ENCODE assay signal across 24 cellular contexts in the genomic region with DNA sequence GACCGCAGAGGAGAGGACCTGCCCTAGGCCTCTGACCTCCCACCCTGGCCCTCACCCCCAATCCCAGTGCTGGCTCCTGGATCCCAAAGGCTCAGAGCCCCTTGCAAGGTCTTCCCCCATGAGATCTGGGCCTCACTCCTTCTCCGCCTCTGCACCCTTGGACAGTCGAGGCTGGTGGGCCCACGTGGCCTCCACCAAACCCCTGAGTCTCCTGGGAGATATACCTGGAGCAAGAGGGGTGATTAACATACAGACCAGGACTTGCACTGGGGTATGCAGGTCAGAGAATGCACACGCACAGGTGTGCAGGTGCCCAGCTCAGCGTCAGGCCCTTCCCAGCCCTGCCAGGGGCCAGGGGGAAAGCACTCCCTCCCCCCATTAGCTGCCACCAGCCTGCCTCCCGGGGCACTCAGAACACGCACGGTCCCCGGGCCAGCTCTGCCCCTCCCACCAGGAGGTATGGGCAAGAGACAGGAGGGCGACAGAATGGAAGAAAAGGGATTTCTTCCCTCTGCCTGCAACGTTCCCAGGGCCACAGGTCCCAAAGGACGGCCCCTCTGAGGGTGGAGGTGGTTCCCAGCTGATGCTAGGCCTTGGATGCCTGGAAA. TPM values are rescaled to one million over a fixed set of nuclear protein-coding genes. Genes with fewer than 3 reads are reported as not detected.
DNase-seq lines count a peak whose midpoint lies in the region; ATAC-seq, FAIRE-seq and TF ChIP-seq lines count a peak whose summit lies in the region.
"Had no signal": no experiment of that assay in that cellular context is flagged by ENCODE, and none has a peak within 500 bp of the region (broad histone marks: within the 10 kb centered on the region; RNA-seq: fewer than 3 reads in every experiment).

No MANE protein-coding gene starts in this region.

- CTCF ChIA-PET in K562 (lab: Yijun Ruan, JAX; ENCODE audit: low intra/inter-chr PET ratio), result no interaction called here

- H3K4ac ChIP-seq in neuronal stem cell (ENCODE audit: low read length), result no peak overlapping the region

- no peak overlapping the region for H2BK12ac ChIP-seq in neuronal stem cell (ENCODE audit: low read length)

- H3K79me1 ChIP-seq in neuronal stem cell (ENCODE audit: low read depth, low read length), result no peaks in the 10 kb centered on the region

- H3K14ac ChIP-seq in neuronal stem cell (ENCODE audit: low read length), result peak overlapping the region; percentile 31

- H4K8ac ChIP-seq in neuronal stem cell (ENCODE audit: low read depth, low read length), result no peak overlapping the region

- H3K23ac ChIP-seq in neuronal stem cell (ENCODE audit: low read depth, low read length, poor library complexity), result peak overlapping the region; percentile 57

- no peak overlapping the region for H2BK5ac ChIP-seq in neuronal stem cell (ENCODE audit: low read length)

- ATAC-seq in right cardiac atrium (no peak), left cardiac atrium (no peak), K562 (no peak), GM21360 (IDR thresholded peaks at IDR 0.05; ENCODE audit: unreplicated experiment) (no peak)
- ATAC-seq: SK-N-SH treated with all-trans-retinoic acid at 6 μM for 48 hours had no signal

- H3K79me2 ChIP-seq in K562 (ENCODE audit: control insufficient read depth, insufficient read depth, low read length), result no peaks in the 10 kb centered on the region

- no peak for FAIRE-seq in K562 (lab: Jason Lieb, UNC)

- H3K9ac ChIP-seq in K562 (ENCODE audit: insufficient read depth in 1 of 2, low read depth in 2 of 2, low read length in 2 of 2) (peak overlapping the region in 1 of 2 experiments; percentile 4; a peak in 1 of 4 replicates), neuronal stem cell (ENCODE audit: low read depth, low read length, poor library complexity) (peak overlapping the region; percentile 37)
- H3K9ac ChIP-seq: BLaER1 had no signal

- no peak for TF ChIP-seq RAD21 in K562 (CRISPR knock-in tag; conservative IDR thresholded peaks at IDR 0.05 in 1 of 2, IDR thresholded peaks at IDR 0.05 in 1 of 2)

- H2AFZ ChIP-seq in K562 (ENCODE audit: low read depth, low read length) (no peak overlapping the region), neuronal stem cell (ENCODE audit: low read length) (no peak overlapping the region)
- H2AFZ ChIP-seq: PC-9 had no signal

- no peak for TF ChIP-seq CTCF in K562 (IDR thresholded peaks at IDR 0.05 in 2 of 3, conservative IDR thresholded peaks at IDR 0.05 in 1 of 3; ENCODE audit: insufficient read depth in 2 of 3, low read depth in 1 of 3, low read length in 3 of 3)

- H3K9me1 ChIP-seq in K562 (ENCODE audit: control insufficient read depth, insufficient read depth, low read length), result no peaks in the 10 kb centered on the region

- POLR2A ChIA-PET in K562 (lab: Yijun Ruan, JAX), result interaction anchor here (0.9 kb wide), 1 partner anchor 17 kb away, joined by 3 read pairs; no protein-coding TSS in a partner anchor

- H3K4me2 ChIP-seq in K562 (ENCODE audit: insufficient read depth, low read length) (no peak overlapping the region), neuronal stem cell (ENCODE audit: insufficient read depth, low read length, poor library complexity, severe bottlenecking) (no peak overlapping the region)
- H3K4me2 ChIP-seq: BLaER1, PC-9 had no signal

- H3K36me3 ChIP-seq in K562 (ENCODE audit: control insufficient read depth, insufficient read depth, low read length) (no peaks in the 10 kb centered on the region), neuronal stem cell (replicated peaks in 1 of 2; ENCODE audit: control insufficient read depth in 2 of 2, insufficient read depth in 2 of 2, low read length in 2 of 2) (no peaks in the 10 kb centered on the region)
- H3K36me3 ChIP-seq: BLaER1, MG63 had no signal

- H2BK15ac ChIP-seq in neuronal stem cell (ENCODE audit: low read length), result peak overlapping the region; percentile 14

- DNase-seq in right cardiac atrium (peak in 2 of 3 donors; percentile 16 to 41), left cardiac atrium (no peak), K562 (ENCODE audit: extremely low read depth in 1 of 4, low spot score in 3 of 4) (no peak), neuronal stem cell (ENCODE audit: low spot score) (no peak), occipital lobe (lab: John Stamatoyannopoulos, UW) (no peak), AML-193 (lab: John Stamatoyannopoulos, UW) (no peak)
- DNase-seq: CD4-positive, alpha-beta T cell; DMS 273 treated with DMSO at 0.1 percent for 48 hours; DMS79 treated with DMSO at 0.1 percent for 48 hours; MG63; NCI-H1048; NCI-H1436; NCI-H187 treated with DMSO at 0.1 percent for 48 hours; NCI-H2107; NCI-H446 treated with DMSO at 0.1 percent for 48 hours; PC-9 had no signal

- intact Hi-C loops in right cardiac atrium (cut with DNase I) (no loop called here), left cardiac atrium (cut with DNase I) (no loop called here), K562 (cut with micrococcal nuclease) (no loop called here)

- no peaks in the 10 kb centered on the region for H3K27me3 ChIP-seq in right cardiac atrium (ENCODE audit: control insufficient read depth, insufficient read depth)
- peaks cover 43 to 66% of the 10 kb centered on the region in 2 experiments for H3K27me3 ChIP-seq in K562 (ENCODE audit: control insufficient read depth in 2 of 2, insufficient read depth in 2 of 2, low read length in 2 of 2)
- peaks cover 0 to 55% (median 2%) of the 10 kb centered on the region in 3 experiments for H3K27me3 ChIP-seq in neuronal stem cell (ENCODE audit: control insufficient read depth in 3 of 3, insufficient read depth in 3 of 3, low read depth in 1 of 3, low read length in 3 of 3)
- H3K27me3 ChIP-seq: BLaER1, MG63 had no signal

- H3K4me3 ChIP-seq in right cardiac atrium (ENCODE audit: low read length) (no peak overlapping the region), K562 (no peak overlapping the region), neuronal stem cell (ENCODE audit: low read length in 2 of 2) (no peak overlapping the region)
- H3K4me3 ChIP-seq: BLaER1, MG63, PC-9 had no signal

- 80% methylated on average over 13 of the region's 13 CpGs for WGBS in right cardiac atrium
- WGBS in K562 (ENCODE audit: insufficient coverage, low coverage, missing lambda C conversion rate), result 2% methylated on average over 13 of the region's 13 CpGs
- WGBS in neuronal stem cell (ENCODE audit: extremely low coverage in 2 of 2, insufficient read length in 2 of 2, insufficient replicate concordance in 1 of 2), 2 donors, result no CpG with 5 or more reads among the region's 13 CpGs

- H3K9me3 ChIP-seq in right cardiac atrium (ENCODE audit: control insufficient read depth, low read length) (no peaks in the 10 kb centered on the region), K562 (replicated peaks; ENCODE audit: control insufficient read depth, insufficient read depth, low read depth, low read length) (no peaks in the 10 kb centered on the region), neuronal stem cell (replicated peaks in 1 of 2; ENCODE audit: control insufficient read depth in 2 of 2, insufficient read depth in 1 of 2, low read depth in 1 of 2, low read length in 2 of 2) (peaks cover 0 to 1% of the 10 kb centered on the region in 2 donors)
- H3K9me3 ChIP-seq: BLaER1, Caco-2, MG63 had no signal

- TF ChIP-seq EP300 in K562 (IDR thresholded peaks at IDR 0.05; ENCODE audit: low read length), result no peak

- no peaks in the 10 kb centered on the region for H4K20me1 ChIP-seq in K562 (replicated peaks; ENCODE audit: control insufficient read depth, insufficient read depth, low read length)
- H4K20me1 ChIP-seq: BLaER1 had no signal

- H3K18ac ChIP-seq in neuronal stem cell (ENCODE audit: low read length), result no peak overlapping the region

- no peak for TF ChIP-seq POLR2A in K562 (conservative IDR thresholded peaks at IDR 0.05)

- no peak overlapping the region for H4K91ac ChIP-seq in neuronal stem cell (ENCODE audit: low read depth, low read length, poor library complexity)

- in situ Hi-C loops in K562 (cut with MboI), result no loop called here

- H3K4me1 ChIP-seq in right cardiac atrium (ENCODE audit: control insufficient read depth, insufficient read depth, low read length), result no peaks in the 10 kb centered on the region
- H3K4me1 ChIP-seq in K562 (replicated peaks in 1 of 2; ENCODE audit: control insufficient read depth in 2 of 2, insufficient read depth in 2 of 2, low read length in 2 of 2), result peaks cover 0 to 3% of the 10 kb centered on the region in 2 experiments; a peak in 1 of 5 replicates
- H3K4me1 ChIP-seq in neuronal stem cell (ENCODE audit: control insufficient read depth in 2 of 2, insufficient read depth in 1 of 2, low read depth in 1 of 2, low read length in 2 of 2), result no peaks in the 10 kb centered on the region
- H3K4me1 ChIP-seq: Caco-2 had no signal

- no peak overlapping the region for H2BK120ac ChIP-seq in neuronal stem cell (ENCODE audit: low read depth, low read length)

- BruUV-seq in K562 (replicated peaks; lab: Mats Ljungman, UMichigan), result no TSS peak

- peak overlapping the region; percentile 60 for H2AK5ac ChIP-seq in neuronal stem cell (ENCODE audit: low read depth, low read length)

- no peak overlapping the region for H3K27ac ChIP-seq in right cardiac atrium (ENCODE audit: low read length)
- H3K27ac ChIP-seq in K562 (ENCODE audit: extremely low read depth, low read depth, low read length), result no peak overlapping the region
- no peak overlapping the region for H3K27ac ChIP-seq in neuronal stem cell (replicated peaks; ENCODE audit: low read length)
- H3K27ac ChIP-seq: BLaER1, PC-9, RWPE1 had no signal

RNA-seq across cellular contexts. Expression of a gene that starts 8.4 kb away (rescaled TPM):
- total RNA-seq in right cardiac atrium (1 to 10 TPM; 3.0 to 4.6 (median 4.2) TPM), left cardiac atrium (1 to 10 TPM; 4.6 to 5.6 TPM), K562 (2014; rRNA removed) (not detected in 2 replicates), K562 (2014; rRNA removed; fragmentation: Illumina TruSeq; extraction: Trizol) (not detected in 2 replicates), K562 (2015; rRNA removed; fragmentation: Illumina TruSeq; extraction: Trizol) (not detected in 2 replicates), K562 (2021) (0.04 and 0.20 TPM in 2 replicates), occipital lobe (1.6 TPM)
- polyA plus RNA-seq in right cardiac atrium (1.6 TPM), K562 (2011; rRNA removed) (not detected in 2 replicates), K562 (2014; fragmentation: Illumina TruSeq; extraction: Trizol) (not detected in 2 replicates), K562 (2014; fragmentation: Nextera tagmentation; extraction: Ambion mirVana) (not detected), K562 (2014; rRNA removed) (not detected in 2 replicates)
- not detected in 2 replicates for total RNA-seq in K562 (2011; cell fraction: chromatin; rRNA removed; ENCODE audit: low replicate concordance)
- not detected in 2 replicates for total RNA-seq in K562 (2011; cell fraction: nucleolus; rRNA removed)
- not detected in 2 replicates for total RNA-seq in K562 (2011; cell fraction: nucleoplasm; rRNA removed)
- polyA plus RNA-seq in K562 (2011; cell fraction: cytosol; rRNA removed), result not detected in 2 replicates
- polyA plus RNA-seq in K562 (2011; cell fraction: nucleus; rRNA removed), result 0.08 and 0.09 TPM in 2 replicates
- polyA plus RNA-seq in K562 (2012), result 0.10 TPM in 1 of 2 replicates, not detected in the other
- polyA minus RNA-seq in K562 (2011; rRNA and poly(A)+ RNA removed), result not detected in 2 replicates
- polyA minus RNA-seq in K562 (2011; cell fraction: cytosol; rRNA and poly(A)+ RNA removed), result not detected in 2 replicates
- polyA minus RNA-seq in K562 (2011; cell fraction: nucleus; rRNA and poly(A)+ RNA removed), result not detected in 2 replicates
- polyA plus RNA-seq in neuronal stem cell (2013, experiment 1 of 2), result 0.64 TPM
- polyA plus RNA-seq in neuronal stem cell (2013, experiment 2 of 2), result 0.71 TPM
- total RNA-seq: A673 had no signal

RNA-seq across cellular contexts. Expression of a gene that starts 18.8 kb away (rescaled TPM):
- total RNA-seq in right cardiac atrium (under 1 TPM; 0.23 to 0.28 (median 0.24) TPM), left cardiac atrium (under 1 TPM; 0.31 to 0.50 TPM), K562 (2014; rRNA removed) (0.09 TPM in 1 of 2 replicates, not detected in the other), K562 (2014; rRNA removed; fragmentation: Illumina TruSeq; extraction: Trizol) (not detected in 2 replicates), K562 (2015; rRNA removed; fragmentation: Illumina TruSeq; extraction: Trizol) (0.15 TPM in 1 of 2 replicates, not detected in the other), K562 (2021) (0.16 TPM in 1 of 2 replicates, not detected in the other), occipital lobe (0.16 TPM)
- polyA plus RNA-seq in right cardiac atrium (0.36 TPM), K562 (2011; rRNA removed) (0.07 and 0.09 TPM in 2 replicates), K562 (2014; fragmentation: Illumina TruSeq; extraction: Trizol) (not detected in 2 replicates), K562 (2014; fragmentation: Nextera tagmentation; extraction: Ambion mirVana) (under 1 TPM; 0.06 to 0.17 TPM), K562 (2014; rRNA removed) (0.09 and 0.15 TPM in 2 replicates)
- 0.19 and 2.1 TPM in 2 replicates for total RNA-seq in K562 (2011; cell fraction: chromatin; rRNA removed; ENCODE audit: low replicate concordance)
- total RNA-seq in K562 (2011; cell fraction: nucleolus; rRNA removed), result 0.79 and 1.3 TPM in 2 replicates
- 0.73 and 0.84 TPM in 2 replicates for total RNA-seq in K562 (2011; cell fraction: nucleoplasm; rRNA removed)
- 0.15 TPM in 1 of 2 replicates, not detected in the other for polyA plus RNA-seq in K562 (2011; cell fraction: cytosol; rRNA removed)
- polyA plus RNA-seq in K562 (2011; cell fraction: nucleus; rRNA removed), result 0.86 and 1.5 TPM in 2 replicates
- 0.34 and 3.9 TPM in 2 replicates for polyA plus RNA-seq in K562 (2012)
- polyA minus RNA-seq in K562 (2011; rRNA and poly(A)+ RNA removed), result 0.11 TPM in 1 of 2 replicates, not detected in the other
- polyA minus RNA-seq in K562 (2011; cell fraction: cytosol; rRNA and poly(A)+ RNA removed), result not detected in 2 replicates
- polyA minus RNA-seq in K562 (2011; cell fraction: nucleus; rRNA and poly(A)+ RNA removed), result 0.54 and 0.67 TPM in 2 replicates
- polyA plus RNA-seq in neuronal stem cell (2013, experiment 1 of 2), result 1.0 TPM
- polyA plus RNA-seq in neuronal stem cell (2013, experiment 2 of 2), result 1.1 TPM
- total RNA-seq: A673, H4, LHCN-M2 had no signal

Comparison
In these comparisons a context has a peak if more than half of its experiments do, and no peak if none do; other contexts are left out.
1. DNase-seq: peak in right cardiac atrium (2 of 3); none in left cardiac atrium (single experiment), K562 (0 of 4), neuronal stem cell (single experiment), occipital lobe (single experiment) and AML-193 (0 of 2).